ENCODE assay signal across 12 cellular contexts in the genomic region with DNA sequence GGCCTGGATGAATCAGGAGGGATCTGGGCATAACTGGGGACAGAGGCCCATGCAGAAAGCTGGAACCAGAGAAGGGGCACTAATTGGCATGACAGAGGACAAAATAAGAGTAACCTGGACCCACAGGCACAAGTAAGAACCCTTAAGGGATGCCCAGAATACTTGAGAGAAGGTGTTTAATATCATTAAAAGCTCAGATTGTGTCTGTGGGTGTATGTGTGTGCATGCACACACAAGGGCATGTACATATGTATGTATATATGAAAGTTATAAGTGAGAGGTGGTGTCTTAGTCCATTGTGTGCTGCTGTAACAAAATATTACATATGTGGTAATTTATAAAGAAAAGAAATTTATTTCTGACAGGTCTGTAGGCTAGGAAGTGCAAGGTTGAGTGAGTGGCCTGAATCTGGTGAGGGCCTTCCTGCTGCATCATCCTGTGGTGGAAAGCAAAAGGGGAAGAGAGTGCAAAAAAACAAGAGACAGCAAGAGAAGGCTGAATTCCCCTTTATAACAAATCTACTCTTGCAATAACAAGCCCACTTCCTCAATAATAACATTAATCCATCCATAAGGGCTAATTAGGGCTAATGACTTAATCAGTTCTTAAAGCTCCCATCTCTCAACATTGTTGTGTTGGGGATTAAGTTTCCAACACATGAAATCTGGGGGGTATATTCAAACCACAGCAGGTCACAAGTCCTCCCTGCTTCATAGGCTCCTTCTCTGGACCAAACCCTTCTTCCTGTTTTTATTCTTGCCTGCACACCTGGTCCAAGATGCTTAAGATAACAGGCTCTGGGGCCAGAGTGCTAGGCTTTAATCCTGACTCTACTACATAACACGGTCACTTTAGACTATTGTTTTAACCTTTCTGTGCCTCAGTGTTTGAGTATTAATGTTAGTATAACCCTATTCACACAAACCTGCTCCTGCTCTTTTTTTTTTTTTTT.
DNase-seq lines count a peak whose midpoint lies in the region; ATAC-seq and FAIRE-seq lines count a peak whose summit lies in the region.
"Had no signal": no experiment of that assay in that cellular context is flagged by ENCODE, and none has a peak within 500 bp of the region (broad histone marks: within the 10 kb centered on the region; RNA-seq: fewer than 3 reads in every experiment).

No MANE protein-coding gene starts in this region.

- no peaks in the 10 kb centered on the region for H3K27me3 Mint-ChIP-seq in central memory CD8-positive, alpha-beta T cell

- peak; percentile 77 for FAIRE-seq in GM18507 (lab: Jason Lieb, UNC)

- H3K27me3 ChIP-seq in aorta (ENCODE audit: control insufficient read depth in 1 of 2, insufficient read depth in 2 of 2, low read length in 1 of 2), result no peaks in the 10 kb centered on the region
- H3K27me3 ChIP-seq: suprapubic skin had no signal

- H3K4me3 Mint-ChIP-seq in central memory CD8-positive, alpha-beta T cell, result no peak overlapping the region

- no peaks in the 10 kb centered on the region for H3K36me3 ChIP-seq in aorta (ENCODE audit: control insufficient read depth in 1 of 2, insufficient read depth in 2 of 2, low read length in 1 of 2)
- H3K36me3 ChIP-seq: suprapubic skin had no signal

- H3K9me3 Mint-ChIP-seq in central memory CD8-positive, alpha-beta T cell, result no peaks in the 10 kb centered on the region

- DNase-seq in GM18507 (ENCODE audit: extremely low spot score, insufficient read length, low read depth) (no peak), DMS 273 treated with DMSO at 0.1 percent for 48 hours (lab: John Stamatoyannopoulos, UW) (no peak), C1 segment of cervical spinal cord (lab: John Stamatoyannopoulos, UW) (no peak), aorta (no peak), NCI-H146 treated with DMSO at 0.1 percent for 48 hours (lab: John Stamatoyannopoulos, UW; ENCODE audit: unreplicated experiment) (no peak)
- no peak for DNase-seq in central memory CD8-positive, alpha-beta T cell (ENCODE audit: low spot score in 2 of 2)
- DNase-seq: activated CD4-positive, CD25-positive, alpha-beta regulatory T cell treated with anti-CD3 and anti-CD28 coated beads, Interleukin-2, amount 50 U/mL, for 72 hours; NCI-H1417 treated with DMSO at 0.1 percent for 48 hours; retina had no signal

- no peak overlapping the region for H3K4me3 ChIP-seq in aorta (ENCODE audit: low read length in 2 of 2)
- H3K4me3 ChIP-seq: suprapubic skin had no signal

- no peaks in the 10 kb centered on the region for H3K4me1 Mint-ChIP-seq in central memory CD8-positive, alpha-beta T cell

- no peaks in the 10 kb centered on the region for H3K36me3 Mint-ChIP-seq in central memory CD8-positive, alpha-beta T cell (ENCODE audit: insufficient read depth)

- intact Hi-C loops in aorta (cut with DNase I), result no loop called here

- WGBS in aorta, 2 donors, result 68 to 73% methylated on average over 1 of the region's 1 CpG

- ATAC-seq in GM21737 (IDR thresholded peaks at IDR 0.05; ENCODE audit: unreplicated experiment) (peak; percentile 84), HG03558 (IDR thresholded peaks at IDR 0.05; ENCODE audit: extremely low read depth, unreplicated experiment) (peak; percentile 59), aorta (ENCODE audit: low FRiP score) (no peak)
- ATAC-seq in central memory CD8-positive, alpha-beta T cell (replicated peaks; ENCODE audit: extremely low read depth, poor library complexity, severe bottlenecking), result peak; percentile 49

- H3K27ac Mint-ChIP-seq in central memory CD8-positive, alpha-beta T cell (ENCODE audit: low read depth), result no peak overlapping the region

- H3K4me1 ChIP-seq in aorta (ENCODE audit: control insufficient read depth in 1 of 2, insufficient read depth in 2 of 2, low read length in 2 of 2), result no peaks in the 10 kb centered on the region
- H3K4me1 ChIP-seq: suprapubic skin had no signal

- H3K27ac ChIP-seq in aorta (ENCODE audit: low read depth in 1 of 2, low read length in 2 of 2), result no peak overlapping the region
- H3K27ac ChIP-seq: suprapubic skin had no signal

- no peaks in the 10 kb centered on the region for H3K9me3 ChIP-seq in aorta (ENCODE audit: control insufficient read depth, low read length)
- H3K9me3 ChIP-seq: suprapubic skin had no signal
